ENCODE assay signal across 31 cellular contexts in the genomic region with DNA sequence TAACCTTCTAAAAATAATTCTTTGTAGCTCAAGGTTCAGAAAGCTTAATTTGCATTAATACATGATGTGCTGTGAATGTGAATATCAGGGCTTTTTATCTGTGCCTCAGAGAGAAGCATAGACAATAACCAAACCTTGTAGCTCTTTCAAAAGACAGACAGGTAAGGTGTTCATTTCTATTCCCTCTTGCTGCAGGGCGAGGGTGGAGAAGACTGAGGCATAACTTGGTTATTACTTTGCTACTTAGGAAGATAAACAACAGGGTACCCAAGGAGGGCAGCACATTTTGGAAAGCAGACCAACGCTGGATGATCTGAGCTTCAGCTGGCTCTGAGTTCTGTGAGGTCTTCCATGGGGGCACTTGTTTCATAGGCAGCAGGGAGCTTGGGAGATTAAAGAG.
DNase-seq lines count a peak whose midpoint lies in the region; ATAC-seq lines count a peak whose summit lies in the region.
"Had no signal": no experiment of that assay in that cellular context is flagged by ENCODE, and none has a peak within 500 bp of the region (broad histone marks: within the 10 kb centered on the region; RNA-seq: fewer than 3 reads in every experiment).

No MANE protein-coding gene starts in this region.

- ATAC-seq in activated T-cell treated with anti-CD3 and anti-CD28 coated beads, Interleukin-2, amount 50 U/mL, for 4 hours, result no peak
- ATAC-seq: A549; CD8-positive, alpha-beta T cell had no signal

- no peak overlapping the region for H2BK15ac ChIP-seq in mesendoderm (replicated peaks; ENCODE audit: low read depth)

- H3K4ac ChIP-seq in mesendoderm (ENCODE audit: low read depth, low read length), result no peak overlapping the region

- H3K56ac ChIP-seq in mesendoderm (ENCODE audit: low read length), result no peak overlapping the region

- no peak overlapping the region for H2BK120ac ChIP-seq in mesendoderm (ENCODE audit: low read depth, low read length)

- H3K9ac ChIP-seq in mesendoderm (ENCODE audit: low read length), result no peak overlapping the region
- H3K9ac ChIP-seq: BLaER1; BLaER1 treated with 17β-estradiol and CSF1 and Interleukin-3, amounts not matched to agents 10 nM and 100 nM had no signal

- H4K8ac ChIP-seq in mesendoderm (ENCODE audit: low read depth, low read length), result no peak overlapping the region

- H3K27me3 Mint-ChIP-seq in activated T-cell treated with anti-CD3 and anti-CD28 coated beads, Interleukin-2, amount 50 U/mL, for 4 hours (ENCODE audit: low read depth), result no peaks in the 10 kb centered on the region
- H3K27me3 Mint-ChIP-seq: B cell; CD4-positive, alpha-beta memory T cell; CD4-positive, alpha-beta T cell; CD4-positive, CD25-positive, alpha-beta regulatory T cell; CD8-positive, alpha-beta memory T cell had no signal

- peak overlapping the region; percentile 85 for H3K23ac ChIP-seq in mesendoderm (ENCODE audit: low read length)

- no peaks in the 10 kb centered on the region for H3K4me1 Mint-ChIP-seq in activated T-cell treated with anti-CD3 and anti-CD28 coated beads, Interleukin-2, amount 50 U/mL, for 4 hours (ENCODE audit: low read depth)
- H3K4me1 Mint-ChIP-seq: B cell; CD14-positive monocyte; CD4-positive, alpha-beta memory T cell; CD4-positive, CD25-positive, alpha-beta regulatory T cell; CD8-positive, alpha-beta memory T cell had no signal

- H3K79me2 ChIP-seq in mesendoderm (ENCODE audit: control insufficient read depth, insufficient read depth, low read length), result no peaks in the 10 kb centered on the region

- DNase-seq in caudate nucleus (lab: John Stamatoyannopoulos, UW), result peak in 5 of 61 donors; percentile 3 to 62 (median 14)
- DNase-seq in mesendoderm, result no peak
- no peak for DNase-seq in activated T-cell treated with anti-CD3 and anti-CD28 coated beads, Interleukin-2, amount 50 U/mL, for 4 hours
- no peak for DNase-seq in NCI-H1417 (lab: John Stamatoyannopoulos, UW)
- DNase-seq: 8988T; ACHN; AML-193; BE2C; C1 segment of cervical spinal cord; Caco-2; Calu3; CD4-positive, alpha-beta memory T cell; CD4-positive, alpha-beta T cell; CD4-positive, CD25-positive, alpha-beta regulatory T cell; CD8-positive, alpha-beta memory T cell; CD8-positive, alpha-beta T cell; COR-L47; DMS 273 treated with DMSO at 0.1 percent for 48 hours; DMS153; DMS53; DMS79; DMS79 treated with DMSO at 0.1 percent for 48 hours; DND-41; EL had no signal

- H3K4me1 ChIP-seq in mesendoderm (ENCODE audit: control insufficient read depth, low read depth, low read length), result no peaks in the 10 kb centered on the region
- H3K4me1 ChIP-seq: A549; BE2C; BLaER1; BLaER1 treated with 17β-estradiol and CSF1 and Interleukin-3, amounts not matched to agents 10 nM and 100 nM; Caco-2 had no signal

- no peak overlapping the region for H3K18ac ChIP-seq in mesendoderm (ENCODE audit: low read length)

- H3K36me3 ChIP-seq in mesendoderm (ENCODE audit: control insufficient read depth, insufficient read depth, low read length), result no peaks in the 10 kb centered on the region
- H3K36me3 ChIP-seq: BE2C; BLaER1; BLaER1 treated with 17β-estradiol and CSF1 and Interleukin-3, amounts not matched to agents 10 nM and 100 nM had no signal

- H3K27me3 ChIP-seq in mesendoderm (ENCODE audit: insufficient read depth, low read length, poor library complexity), result no peaks in the 10 kb centered on the region
- H3K27me3 ChIP-seq: BE2C; BLaER1; BLaER1 treated with 17β-estradiol and CSF1 and Interleukin-3, amounts not matched to agents 10 nM and 100 nM had no signal

- H3K27ac ChIP-seq in caudate nucleus (ENCODE audit: low read depth, low read length) (peak overlapping the region; percentile 79), mesendoderm (ENCODE audit: low read depth, low read length) (no peak overlapping the region)
- H3K27ac ChIP-seq: 22Rv1; A549; BLaER1; BLaER1 treated with 17β-estradiol and CSF1 and Interleukin-3, amounts not matched to agents 10 nM and 100 nM; C4-2B had no signal

- no peak overlapping the region for H3K4me3 ChIP-seq in mesendoderm (ENCODE audit: low read length)
- H3K4me3 ChIP-seq: A549; BLaER1; BLaER1 treated with 17β-estradiol and CSF1 and Interleukin-3, amounts not matched to agents 10 nM and 100 nM had no signal

- H3K4me2 ChIP-seq in mesendoderm (ENCODE audit: low read length), result no peak overlapping the region
- H3K4me2 ChIP-seq: A549; BLaER1; BLaER1 treated with 17β-estradiol and CSF1 and Interleukin-3, amounts not matched to agents 10 nM and 100 nM had no signal

- no peak overlapping the region for H2BK5ac ChIP-seq in mesendoderm (ENCODE audit: low read length)

- H2AK5ac ChIP-seq in mesendoderm (ENCODE audit: low read length), result no peak overlapping the region

- no peaks in the 10 kb centered on the region for H3K79me1 ChIP-seq in mesendoderm (ENCODE audit: low read length)

- no peak overlapping the region for H4K5ac ChIP-seq in mesendoderm (ENCODE audit: low read length)

- no peaks in the 10 kb centered on the region for H3K36me3 Mint-ChIP-seq in activated T-cell treated with anti-CD3 and anti-CD28 coated beads, Interleukin-2, amount 50 U/mL, for 4 hours (ENCODE audit: insufficient read depth)
- H3K36me3 Mint-ChIP-seq: CD14-positive monocyte; CD4-positive, alpha-beta memory T cell; CD4-positive, CD25-positive, alpha-beta regulatory T cell; CD8-positive, alpha-beta memory T cell; CD8-positive, alpha-beta T cell had no signal

- no peaks in the 10 kb centered on the region for H3K9me3 Mint-ChIP-seq in activated T-cell treated with anti-CD3 and anti-CD28 coated beads, Interleukin-2, amount 50 U/mL, for 4 hours
- H3K9me3 Mint-ChIP-seq: CD4-positive, alpha-beta T cell; CD8-positive, alpha-beta T cell had no signal

- no peak overlapping the region for H3K4me3 Mint-ChIP-seq in activated T-cell treated with anti-CD3 and anti-CD28 coated beads, Interleukin-2, amount 50 U/mL, for 4 hours
- H3K4me3 Mint-ChIP-seq: B cell; CD14-positive monocyte; CD4-positive, alpha-beta memory T cell; CD4-positive, alpha-beta T cell; CD4-positive, CD25-positive, alpha-beta regulatory T cell; CD8-positive, alpha-beta memory T cell; CD8-positive, alpha-beta T cell had no signal

- WGBS in mesendoderm (ENCODE audit: extremely low coverage, insufficient coverage, low lambda C conversion rate), result no CpG with 5 or more reads among the region's 2 CpGs
